8 cellular contexts compared by ENCODE assay signal in genomic region chr14:104826858-104827172, GRCh38. TPM values are rescaled to one million over a fixed set of nuclear protein-coding genes. Genes with fewer than 3 reads are reported as not detected.
DNase-seq lines count a peak whose midpoint lies in the region; ATAC-seq and TF ChIP-seq lines count a peak whose summit lies in the region.

No MANE protein-coding gene starts in this region.

- TF ChIP-seq CTCF in GM23338 (conservative IDR thresholded peaks at IDR 0.05; ENCODE audit: low read depth in 2 of 2), result no peak
- TF ChIP-seq CTCF in activated B cell treated with CpG ODN at 0.5 μM for 24 hours (IDR thresholded peaks at IDR 0.05), result no peak
- no peak for TF ChIP-seq CTCF in glutamatergic neuron (IDR thresholded peaks at IDR 0.05; ENCODE audit: partially characterized antibody, unreplicated experiment)
- no peak for TF ChIP-seq CTCF in gastrocnemius medialis (IDR thresholded peaks at IDR 0.05 in 4 of 5, conservative IDR thresholded peaks at IDR 0.05 in 1 of 5)
- no peak for TF ChIP-seq CTCF in lower leg skin (IDR thresholded peaks at IDR 0.05)

- H3K4me3 ChIP-seq in GM23338, result peak overlapping the region; percentile 73
- H3K4me3 ChIP-seq in gastrocnemius medialis, result peak overlapping the region; percentile 56 to 69 (median 62)
- H3K4me3 ChIP-seq in lower leg skin (ENCODE audit: low read depth, poor library complexity, severe bottlenecking), result no peak overlapping the region

- whole genome bisulfite sequencing in lower leg skin, 2 donors, result 2 to 3% methylated on average over 10 to 14 of the region's 27 CpGs

- TF ChIP-seq POLR2A in gastrocnemius medialis (IDR thresholded peaks at IDR 0.05) (no peak), lower leg skin (IDR thresholded peaks at IDR 0.05) (no peak)

- POLR2A ChIA-PET in activated B cell treated with CpG ODN at 0.5 μM for 24 hours (lab: Charles Lee), result interaction anchor here (1.2 to 1.9 kb wide), 3 partner anchors 26 to 239 kb away, joined by 3 to 5 read pairs (median 3); partner anchors contain the start of genes GPR132 and ZBTB42

- H3K27ac Mint-ChIP-seq in GM23338 (no peak overlapping the region), activated B cell treated with CpG ODN at 0.5 μM for 24 hours (no peak overlapping the region), glutamatergic neuron (ENCODE audit: unreplicated experiment) (no peak overlapping the region)

- H3K27me3 Mint-ChIP-seq in GM23338 (ENCODE audit: insufficient read depth, low read depth, poor library complexity) (peaks cover 40% of the 10 kb centered on the region), activated B cell treated with CpG ODN at 0.5 μM for 24 hours (peaks cover 9% of the 10 kb centered on the region), glutamatergic neuron (ENCODE audit: unreplicated experiment) (peaks cover 19% of the 10 kb centered on the region)

- H3K36me3 Mint-ChIP-seq in GM23338 (ENCODE audit: low read depth) (peaks cover 8% of the 10 kb centered on the region; the same call in 2 of the 3 replicates), activated B cell treated with CpG ODN at 0.5 μM for 24 hours (ENCODE audit: low read depth) (no peaks in the 10 kb centered on the region), glutamatergic neuron (ENCODE audit: unreplicated experiment) (peaks cover 10% of the 10 kb centered on the region)

- no peaks in the 10 kb centered on the region for H3K9me3 ChIP-seq in gastrocnemius medialis

- H3F3A ChIP-seq in GM23338 (replicated peaks; ENCODE audit: low read depth), result no peaks in the 10 kb centered on the region

- peak overlapping the region; percentile 84 for H2AFZ ChIP-seq in GM23338

- H3K4me1 ChIP-seq in GM23338 (ENCODE audit: insufficient read depth), result peaks cover 3% of the 10 kb centered on the region; the same call in 1 of the 2 replicates
- peaks cover 0 to 18% of the 10 kb centered on the region in 2 donors for H3K4me1 ChIP-seq in gastrocnemius medialis

- CTCF ChIA-PET in activated B cell treated with CpG ODN at 0.5 μM for 24 hours (lab: Charles Lee), result interaction anchor here (3.0 kb wide), 1 partner anchor 58 kb away, joined by 59 read pairs; no protein-coding TSS in a partner anchor

- intact Hi-C loops in activated B cell treated with CpG ODN at 0.5 μM for 24 hours (cut with micrococcal nuclease), result loop anchor here (1.0 to 5.0 kb wide), 5 partner anchors 26 to 474 kb away; partner anchors contain the start of genes BRF1, CDCA4, PLD4 and ZBTB42
- intact Hi-C loops in gastrocnemius medialis (cut with DNase I; ENCODE audit: low total_unique reads), result loop anchor here (1.0 to 5.0 kb wide), 3 partner anchors 27 to 195 kb away; partner anchors contain the start of gene CDCA4
- intact Hi-C loops in lower leg skin (cut with DNase I; ENCODE audit: low total_unique reads), result no loop called here

- H3K9me3 Mint-ChIP-seq in GM23338, result peaks cover 19% of the 10 kb centered on the region
- H3K9me3 Mint-ChIP-seq in activated B cell treated with CpG ODN at 0.5 μM for 24 hours, result no peaks in the 10 kb centered on the region
- peaks cover 22% of the 10 kb centered on the region for H3K9me3 Mint-ChIP-seq in glutamatergic neuron (ENCODE audit: unreplicated experiment)

- peaks cover 17% of the 10 kb centered on the region for H3K9me2 ChIP-seq in GM23338 (ENCODE audit: insufficient read depth)

- peak overlapping the region; percentile 78 for H3K4me3 Mint-ChIP-seq in GM23338
- peak overlapping the region; percentile 78 for H3K4me3 Mint-ChIP-seq in activated B cell treated with CpG ODN at 0.5 μM for 24 hours
- peak overlapping the region; percentile 87 for H3K4me3 Mint-ChIP-seq in glutamatergic neuron (ENCODE audit: unreplicated experiment)

- no peaks in the 10 kb centered on the region for H3K79me2 ChIP-seq in GM23338 (replicated peaks; ENCODE audit: insufficient read depth)

- DNase-seq in GM23338 (ENCODE audit: low spot score), result peak; percentile 13
- no peak for DNase-seq in activated B cell treated with CpG ODN at 0.5 μM for 24 hours
- DNase-seq in glutamatergic neuron, result no peak
- DNase-seq in gastrocnemius medialis, result no peak
- DNase-seq in lower leg skin (ENCODE audit: low spot score in 2 of 2), result no peak
- no peak for DNase-seq in stimulated activated CD8-positive, alpha-beta memory T cell treated with anti-CD3 and anti-CD28 coated beads, Interleukin-4, amount 100 ng/mL, for 48 hours

- ATAC-seq in GM23338 (no peak), activated B cell treated with CpG ODN at 0.5 μM for 24 hours (ENCODE audit: low read depth) (no peak), gastrocnemius medialis (no peak), GM21390 (IDR thresholded peaks at IDR 0.05; ENCODE audit: unreplicated experiment) (no peak), GM18907 (IDR thresholded peaks at IDR 0.05; ENCODE audit: unreplicated experiment) (no peak)

- in situ Hi-C loops in gastrocnemius medialis (cut with MboI; ENCODE audit: low sequenced_read_pairs in 4 of 4), result no loop called here

- peak overlapping the region; percentile 88 for H3K4me2 ChIP-seq in GM23338

- no peaks in the 10 kb centered on the region for H4K20me1 ChIP-seq in GM23338 (replicated peaks; ENCODE audit: insufficient read depth)

- H3K27me3 ChIP-seq in GM23338 (ENCODE audit: insufficient read depth), result peaks cover 26% of the 10 kb centered on the region
- peaks cover 0 to 4% (median 3%) of the 10 kb centered on the region in 3 donors for H3K27me3 ChIP-seq in gastrocnemius medialis

- H3K4me1 Mint-ChIP-seq in GM23338 (peaks cover 8% of the 10 kb centered on the region), activated B cell treated with CpG ODN at 0.5 μM for 24 hours (peaks cover 20% of the 10 kb centered on the region), glutamatergic neuron (ENCODE audit: low read depth, unreplicated experiment) (peaks cover 5% of the 10 kb centered on the region)

- no peaks in the 10 kb centered on the region for H3K36me3 ChIP-seq in GM23338 (ENCODE audit: insufficient read depth)
- no peaks in the 10 kb centered on the region for H3K36me3 ChIP-seq in gastrocnemius medialis

- H3K27ac ChIP-seq in GM23338 (ENCODE audit: low read depth) (no peak overlapping the region), gastrocnemius medialis (no peak overlapping the region)

TF ChIP-seq in GM23338, 12 proteins besides CTCF, POLR2A, EP300 and RAD21:
- TF ChIP-seq EZH2 (IDR thresholded peaks at IDR 0.05; ENCODE audit: low read depth, unreplicated experiment) (peak; percentile 30), EZH2phosphoT487 (IDR thresholded peaks at IDR 0.05; ENCODE audit: unreplicated experiment) (no peak), JUNB (IDR thresholded peaks at IDR 0.05; ENCODE audit: unreplicated experiment) (no peak), STAT1 (IDR thresholded peaks at IDR 0.05; ENCODE audit: unreplicated experiment) (no peak), ETS1 (IDR thresholded peaks at IDR 0.05) (no peak)

RNA-seq across cellular contexts. Expression of gene ZBTB42, which starts 25.9 kb away (rescaled TPM):
- total RNA-seq in GM23338 (2014; rRNA removed; shearing (Covaris generic)), result 4.4 and 7.5 TPM in 2 replicates
- polyA plus RNA-seq in GM23338 (2016; fragmentation: Nextera tagmentation; extraction: Ambion mirVana), result 0.66 and 0.70 TPM in 2 replicates
- total RNA-seq in activated B cell treated with CpG ODN at 0.5 μM for 24 hours, result 3.0 and 3.1 TPM in 2 replicates
- total RNA-seq in glutamatergic neuron (ENCODE audit: unreplicated experiment), result 6.0 TPM
- total RNA-seq in gastrocnemius medialis, result 10 to 100 TPM in 3 of 4 donors, 1 to 10 TPM in 1; 2.4 to 20.8 (median 12.5) TPM
- 10 to 100 TPM in 2 of 4 donors, 1 to 10 TPM in 2; 1.6 to 11.9 (median 8.6) TPM for total RNA-seq in lower leg skin

RNA-seq across cellular contexts. Expression of gene AKT1, which starts 31.3 kb away (rescaled TPM):
- 74.3 and 78.7 TPM in 2 replicates for total RNA-seq in GM23338 (2014; rRNA removed; shearing (Covaris generic))
- 19.2 and 23.7 TPM in 2 replicates for polyA plus RNA-seq in GM23338 (2016; fragmentation: Nextera tagmentation; extraction: Ambion mirVana)
- total RNA-seq in activated B cell treated with CpG ODN at 0.5 μM for 24 hours, result 72.8 and 80.8 TPM in 2 replicates
- 300 TPM for total RNA-seq in glutamatergic neuron (ENCODE audit: unreplicated experiment)
- total RNA-seq in gastrocnemius medialis, result 10 to 100 TPM; 44.4 to 70.4 (median 57.0) TPM
- total RNA-seq in lower leg skin, result 10 to 100 TPM; 51.9 to 91.0 (median 88.7) TPM

RNA-seq across cellular contexts. Expression of gene CEP170B, which starts 38.3 kb away (rescaled TPM):
- 31.3 and 37.1 TPM in 2 replicates for total RNA-seq in GM23338 (2014; rRNA removed; shearing (Covaris generic))
- 4.6 and 5.3 TPM in 2 replicates for polyA plus RNA-seq in GM23338 (2016; fragmentation: Nextera tagmentation; extraction: Ambion mirVana)
- 1.6 and 1.8 TPM in 2 replicates for total RNA-seq in activated B cell treated with CpG ODN at 0.5 μM for 24 hours
- 80.4 TPM for total RNA-seq in glutamatergic neuron (ENCODE audit: unreplicated experiment)
- 10 to 100 TPM in 1 of 4 donors, 1 to 10 TPM in 3; 4.5 to 13.0 (median 7.1) TPM for total RNA-seq in gastrocnemius medialis
- total RNA-seq in lower leg skin, result 10 to 100 TPM; 41.8 to 80.8 (median 58.5) TPM
